11 cellular contexts compared by ENCODE assay signal in the genomic region with DNA sequence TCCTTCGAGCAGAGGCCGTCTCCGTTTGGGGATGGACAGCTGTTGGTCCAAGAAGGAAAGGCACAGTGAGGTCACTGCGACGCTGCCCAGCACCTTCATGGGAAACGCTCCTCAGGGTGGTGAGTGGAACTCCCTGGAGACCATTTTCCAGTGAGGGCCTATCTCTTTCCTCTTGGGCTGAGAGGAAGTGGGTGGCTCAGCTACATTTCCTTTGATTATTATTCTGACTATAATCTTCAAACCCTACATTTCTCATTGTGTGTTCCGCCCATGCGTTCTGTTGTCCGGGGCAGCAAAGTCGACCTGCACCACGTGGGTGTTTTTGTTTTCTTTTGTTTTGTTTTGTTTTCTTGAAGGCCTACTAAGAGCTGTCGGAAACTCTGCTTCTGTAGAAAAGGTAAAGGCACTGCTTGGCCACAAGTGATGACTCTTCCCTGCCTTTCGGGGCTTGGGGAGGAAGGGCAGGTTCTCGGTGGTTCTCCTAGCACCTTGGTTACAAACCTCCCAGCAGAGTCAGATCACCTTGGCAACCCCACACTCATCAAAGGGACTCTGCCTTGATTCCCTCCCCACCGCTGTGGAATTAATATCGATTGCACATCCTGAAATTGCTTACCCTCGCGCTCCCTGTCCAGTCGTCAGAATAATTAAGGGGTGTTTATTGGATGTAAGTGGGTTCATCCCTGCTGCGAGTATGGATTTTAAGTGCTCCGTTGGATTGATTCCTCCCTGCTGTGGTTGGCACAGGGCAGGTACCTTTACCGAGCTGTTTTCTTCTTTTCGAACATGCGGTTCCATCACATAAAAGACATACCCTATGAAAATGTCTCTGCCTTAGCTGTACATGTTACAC. TPM values are rescaled to one million over a fixed set of nuclear protein-coding genes. Genes with fewer than 3 reads are reported as not detected.
DNase-seq lines count a peak whose midpoint lies in the region; ATAC-seq, FAIRE-seq and TF ChIP-seq lines count a peak whose summit lies in the region.
"Had no signal": no experiment of that assay in that cellular context is flagged by ENCODE, and none has a peak within 500 bp of the region (broad histone marks: within the 10 kb centered on the region; RNA-seq: fewer than 3 reads in every experiment).

No MANE protein-coding gene starts in this region.

- no peak for TF ChIP-seq RAD21 in HepG2 (CRISPR knock-in tag; IDR thresholded peaks at IDR 0.05)

- H3K27me3 ChIP-seq in heart left ventricle (no peaks in the 10 kb centered on the region), HepG2 (ENCODE audit: control insufficient read depth in 1 of 2, insufficient read depth in 2 of 2, low read length in 2 of 2) (peaks cover 0 to 6% of the 10 kb centered on the region in 2 experiments; a peak in 1 of 5 replicates), suprapubic skin (no peaks in the 10 kb centered on the region)
- H3K27me3 ChIP-seq: BE2C had no signal

- TF ChIP-seq CTCF in heart left ventricle (IDR thresholded peaks at IDR 0.05) (no peak), HepG2 (CRISPR knock-in tag; IDR thresholded peaks at IDR 0.05) (no peak), suprapubic skin (IDR thresholded peaks at IDR 0.05) (no peak), Calu3 (IDR thresholded peaks at IDR 0.05; ENCODE audit: unreplicated experiment) (no peak)

- H3K4me1 ChIP-seq in heart left ventricle, result peaks cover 19 to 74% (median 44%) of the 10 kb centered on the region in 12 donors
- 0 out of 2 replicates have a peak, but pooled peaks cover 8% of the 10 kb centered on the region for H3K4me1 ChIP-seq in HepG2 (ENCODE audit: insufficient read depth, low read length)
- H3K4me1 ChIP-seq in suprapubic skin, result peaks cover 13% of the 10 kb centered on the region
- H3K4me1 ChIP-seq: BE2C had no signal

- BruUV-seq in HepG2 (replicated peaks; lab: Mats Ljungman, UMichigan) (no TSS peak), Calu3 (replicated peaks; lab: Mats Ljungman, UMichigan) (no TSS peak)

- peak overlapping the region; percentile 61 for H3K27ac Mint-ChIP-seq in activated naive CD4-positive, alpha-beta T cell treated with anti-CD3 and anti-CD28 coated beads, Interleukin-2, amount 10 ng/mL, durations not matched to agents 7 days and 5 days
- H3K27ac Mint-ChIP-seq in Calu3 (ENCODE audit: unreplicated experiment), result no peak overlapping the region

- H3K4me2 ChIP-seq in HepG2 (ENCODE audit: low read depth, low read length), result no peak overlapping the region

- WGBS in heart left ventricle, 4 donors, result 59 to 73% (median 67%) methylated on average over 24 of the region's 24 CpGs
- WGBS in HepG2 (ENCODE audit: low lambda C conversion rate), result 65% methylated on average over 23 of the region's 24 CpGs
- 72% methylated on average over 24 of the region's 24 CpGs for WGBS in suprapubic skin

- H2AFZ ChIP-seq in HepG2 (ENCODE audit: low read length), result no peak overlapping the region

- peaks cover 10% of the 10 kb centered on the region for H3K27me3 Mint-ChIP-seq in activated naive CD4-positive, alpha-beta T cell treated with anti-CD3 and anti-CD28 coated beads, Interleukin-2, amount 10 ng/mL, durations not matched to agents 7 days and 5 days
- H3K27me3 Mint-ChIP-seq in Calu3 (ENCODE audit: unreplicated experiment), result no peaks in the 10 kb centered on the region

- H3K9me3 ChIP-seq in heart left ventricle, result peaks cover 0 to 5% (median 0%) of the 10 kb centered on the region in 12 donors
- no peaks in the 10 kb centered on the region for H3K9me3 ChIP-seq in HepG2 (ENCODE audit: low read length)
- H3K9me3 ChIP-seq in suprapubic skin, result no peaks in the 10 kb centered on the region
- H3K9me3 ChIP-seq: BE2C had no signal

- H3K4me3 ChIP-seq in heart left ventricle (no peak overlapping the region), HepG2 (replicated peaks in 1 of 3; ENCODE audit: insufficient read depth in 1 of 3, low read depth in 2 of 3, low read length in 3 of 3) (no peak overlapping the region), suprapubic skin (no peak overlapping the region)

- CTCF ChIA-PET in activated naive CD4-positive, alpha-beta T cell treated with anti-CD3 and anti-CD28 coated beads, Interleukin-2, amount 10 ng/mL, durations not matched to agents 7 days and 5 days (lab: Charles Lee), result interaction anchor here (1.8 kb wide), 1 partner anchor 51 kb away, joined by 4 read pairs; no protein-coding TSS in a partner anchor
- CTCF ChIA-PET in HepG2 (lab: Yijun Ruan, JAX; ENCODE audit: low intra/inter-chr PET ratio, low total read pairs) (no interaction called here), Calu3 (lab: Charles Lee) (interaction anchor here (0.6 kb wide), 1 partner anchor 206 kb away, joined by 6 read pairs; no protein-coding TSS in a partner anchor)

- no peaks in the 10 kb centered on the region for H3K9me3 Mint-ChIP-seq in activated naive CD4-positive, alpha-beta T cell treated with anti-CD3 and anti-CD28 coated beads, Interleukin-2, amount 10 ng/mL, durations not matched to agents 7 days and 5 days
- no peaks in the 10 kb centered on the region for H3K9me3 Mint-ChIP-seq in Calu3 (ENCODE audit: low read depth, unreplicated experiment)

- H3K36me3 Mint-ChIP-seq in activated naive CD4-positive, alpha-beta T cell treated with anti-CD3 and anti-CD28 coated beads, Interleukin-2, amount 10 ng/mL, durations not matched to agents 7 days and 5 days, result no peaks in the 10 kb centered on the region
- no peaks in the 10 kb centered on the region for H3K36me3 Mint-ChIP-seq in Calu3 (ENCODE audit: insufficient read depth, unreplicated experiment)

- no peaks in the 10 kb centered on the region for H4K20me1 ChIP-seq in HepG2 (ENCODE audit: insufficient read depth, low read length)

- TF ChIP-seq POLR2A in heart left ventricle (IDR thresholded peaks at IDR 0.05) (no peak), HepG2 (IDR thresholded peaks at IDR 0.05; ENCODE audit: insufficient read depth in 1 of 2, low read depth in 2 of 2, low read length in 2 of 2) (no peak), suprapubic skin (IDR thresholded peaks at IDR 0.05) (no peak)

- no peaks in the 10 kb centered on the region for H3K79me2 ChIP-seq in HepG2 (ENCODE audit: insufficient read depth, low read length)

- POLR2A ChIA-PET in HepG2 (lab: Yijun Ruan, JAX), result no interaction called here

- DNase-seq in heart left ventricle (peak in 2 of 5 donors; percentile 28 to 60), Right ventricle myocardium superior (no peak), HepG2 (ENCODE audit: low spot score) (no peak), suprapubic skin (ENCODE audit: low spot score in 2 of 2) (no peak), amniotic stem cell (lab: John Stamatoyannopoulos, UW) (no peak), NAMALWA (ENCODE audit: low spot score) (no peak), Calu3 (no peak)
- DNase-seq in activated naive CD4-positive, alpha-beta T cell treated with anti-CD3 and anti-CD28 coated beads, Interleukin-2, amount 10 ng/mL, durations not matched to agents 7 days and 5 days, result peak; percentile 35
- DNase-seq: BE2C, NCI-H2029 had no signal

- peaks cover 36% of the 10 kb centered on the region for H3K4me1 Mint-ChIP-seq in activated naive CD4-positive, alpha-beta T cell treated with anti-CD3 and anti-CD28 coated beads, Interleukin-2, amount 10 ng/mL, durations not matched to agents 7 days and 5 days
- H3K4me1 Mint-ChIP-seq in Calu3 (ENCODE audit: low read depth, unreplicated experiment), result no peaks in the 10 kb centered on the region

- TF ChIP-seq EP300 in HepG2 (IDR thresholded peaks at IDR 0.05; ENCODE audit: low read depth in 2 of 2, low read length in 2 of 2) (no peak), HepG2 (CRISPR knock-in tag; IDR thresholded peaks at IDR 0.05; ENCODE audit: borderline replicate concordance) (no peak), suprapubic skin (IDR thresholded peaks at IDR 0.05) (no peak)

- H3K4me3 Mint-ChIP-seq in activated naive CD4-positive, alpha-beta T cell treated with anti-CD3 and anti-CD28 coated beads, Interleukin-2, amount 10 ng/mL, durations not matched to agents 7 days and 5 days, result no peak overlapping the region
- H3K4me3 Mint-ChIP-seq in Calu3 (ENCODE audit: low read depth, unreplicated experiment), result no peak overlapping the region

- no peak for FAIRE-seq in HepG2 (lab: Jason Lieb, UNC)
- FAIRE-seq: HTR-8/SVneo had no signal

- in situ Hi-C loops in HepG2 (cut with HindIII; ENCODE audit: extremely low pct_ligation_motif_present, low pct_unique_long_range_greater_than_20kb), result no loop called here

- H3K27ac ChIP-seq in heart left ventricle (peak overlapping the region; percentile 49 to 98 (median 79)), HepG2 (ENCODE audit: extremely low read length, insufficient read depth, low read length) (no peak overlapping the region), suprapubic skin (peak overlapping the region; percentile 45)

- intact Hi-C loops in heart left ventricle (cut with DNase I) (no loop called here), Right ventricle myocardium superior (cut with DNase I) (no loop called here), HepG2 (cut with micrococcal nuclease; ENCODE audit: unreplicated experiment) (no loop called here), Calu3 (cut with micrococcal nuclease; ENCODE audit: unreplicated experiment) (no loop called here)

- no peak overlapping the region for H3K9ac ChIP-seq in HepG2 (ENCODE audit: insufficient read depth, low read depth, low read length)

- H3K36me3 ChIP-seq in heart left ventricle, result no peaks in the 10 kb centered on the region
- no peaks in the 10 kb centered on the region for H3K36me3 ChIP-seq in HepG2 (replicated peaks in 1 of 2; ENCODE audit: control insufficient read depth in 1 of 2, insufficient read depth in 2 of 2, low read length in 2 of 2)
- no peaks in the 10 kb centered on the region for H3K36me3 ChIP-seq in suprapubic skin
- H3K36me3 ChIP-seq: BE2C had no signal

- peak in 2 of 4 donors; percentile 1 to 44 for ATAC-seq in heart left ventricle
- no peak for ATAC-seq in Right ventricle myocardium superior (ENCODE audit: poor library complexity)
- no peak for ATAC-seq in HepG2

RNA-seq across cellular contexts. Expression of a gene that starts 7.2 kb away (rescaled TPM):
- total RNA-seq in heart left ventricle (100 to 1,000 TPM in 5 of 9 donors, 10 to 100 TPM in 4; 73.8 to 172 (median 116) TPM), Right ventricle myocardium superior (194 TPM), HepG2 (2016; rRNA removed; fragmentation: Illumina TruSeq; extraction: Trizol) (0.15 TPM in 1 of 2 replicates, not detected in the other), suprapubic skin (10 to 100 TPM in 3 of 4 donors, 1 to 10 TPM in 1; 9.7 to 17.8 (median 13.3) TPM), Calu3 (2022) (11.1 and 15.6 TPM in 2 replicates)
- polyA plus RNA-seq in heart left ventricle (10 to 100 TPM; 54.9 to 63.5 TPM), HepG2 (2011; rRNA removed) (0.11 and 0.18 TPM in 2 replicates)
- total RNA-seq in HepG2 (2016; cell fraction: cytosol; rRNA removed; fragmentation: Illumina TruSeq; extraction: Trizol; ENCODE audit: low read depth), result not detected in 2 replicates
- total RNA-seq in HepG2 (2016; cell fraction: insoluble cytoplasmic fraction; rRNA removed; fragmentation: Illumina TruSeq; extraction: Trizol), result 0.06 TPM in 1 of 2 replicates, not detected in the other
- not detected in 2 replicates for total RNA-seq in HepG2 (2016; cell fraction: membrane; rRNA removed; fragmentation: Illumina TruSeq; extraction: Trizol)
- total RNA-seq in HepG2 (2016; cell fraction: nucleus; rRNA removed; fragmentation: Illumina TruSeq; extraction: Trizol), result not detected in 2 replicates
- 0.15 and 0.19 TPM in 2 replicates for polyA plus RNA-seq in HepG2 (2011; cell fraction: cytosol; rRNA removed)
- 0.16 and 0.33 TPM in 2 replicates for polyA plus RNA-seq in HepG2 (2011; cell fraction: nucleus; rRNA removed)
- not detected in 2 replicates for polyA plus RNA-seq in HepG2 (2012)
- 0.07 and 0.15 TPM in 2 replicates for polyA plus RNA-seq in HepG2 (2016; cell fraction: cytosol; fragmentation: Illumina TruSeq; extraction: Trizol; ENCODE audit: low read depth)
- not detected in 2 replicates for polyA plus RNA-seq in HepG2 (2016; cell fraction: insoluble cytoplasmic fraction; fragmentation: Illumina TruSeq; extraction: Trizol; ENCODE audit: low read depth)
- polyA plus RNA-seq in HepG2 (2016; cell fraction: membrane; fragmentation: Illumina TruSeq; extraction: Trizol; ENCODE audit: low read depth), result 0.15 TPM in 1 of 2 replicates, not detected in the other
- polyA plus RNA-seq in HepG2 (2016; cell fraction: nucleus; fragmentation: Illumina TruSeq; extraction: Trizol; ENCODE audit: insufficient read depth, low read depth), result 0.29 and 0.56 TPM in 2 replicates
- 1.1 and 29.8 TPM in 2 replicates for polyA minus RNA-seq in HepG2 (2011; rRNA and poly(A)+ RNA removed; ENCODE audit: low replicate concordance)
- polyA minus RNA-seq in HepG2 (2011; cell fraction: cytosol; rRNA and poly(A)+ RNA removed), result 0.88 TPM in 1 of 2 replicates, not detected in the other
- polyA minus RNA-seq in HepG2 (2011; cell fraction: nucleus; rRNA and poly(A)+ RNA removed), result 1.0 TPM in 1 of 2 replicates, not detected in the other
